Comparison of ENCODE assay signal across 1 cellular context in the genomic region with DNA sequence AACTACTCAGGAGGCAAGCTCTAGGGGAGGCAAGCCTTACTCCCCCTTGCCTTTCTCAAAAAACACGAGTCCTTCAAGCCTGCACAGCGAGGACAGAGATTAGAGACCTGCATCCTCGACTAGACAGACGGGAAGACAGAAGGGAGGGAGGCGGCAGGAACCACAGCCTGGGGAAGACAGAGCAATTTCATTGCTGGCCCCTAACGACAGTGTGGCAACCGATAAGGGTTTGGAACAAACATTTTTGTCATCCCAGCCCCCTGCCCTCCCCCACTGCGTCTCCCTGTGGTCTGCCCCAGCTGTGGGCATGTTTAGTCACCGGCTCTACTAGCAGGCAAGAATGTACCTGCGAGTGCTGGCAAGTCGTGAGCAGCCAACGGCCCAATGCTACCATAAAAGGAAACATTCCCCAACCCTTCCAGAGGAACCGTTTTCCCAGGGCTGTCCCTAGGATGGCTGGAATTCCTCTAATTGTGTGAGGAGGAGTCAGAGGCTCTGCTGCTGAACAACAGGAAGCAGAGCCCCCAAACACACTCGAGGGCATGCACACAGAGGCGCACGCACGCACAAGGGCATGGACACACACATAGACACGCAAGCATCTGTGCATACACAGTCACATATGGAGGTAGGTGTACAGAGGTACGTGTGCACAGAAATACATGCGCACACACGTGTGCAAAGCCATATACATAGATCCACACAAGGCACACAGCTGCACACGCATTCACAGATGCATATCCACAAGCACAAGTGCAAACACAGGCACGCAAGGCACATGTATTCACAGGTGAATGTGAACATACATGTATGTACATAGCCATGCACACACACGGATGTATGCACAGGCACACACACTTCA.
TF ChIP-seq lines count a peak whose summit lies in the region.

No MANE protein-coding gene starts in this region.

TF ChIP-seq in liver, 16 proteins besides CTCF, POLR2A, EP300 and RAD21 (continued from another document):
- TF ChIP-seq, protein P1, sequence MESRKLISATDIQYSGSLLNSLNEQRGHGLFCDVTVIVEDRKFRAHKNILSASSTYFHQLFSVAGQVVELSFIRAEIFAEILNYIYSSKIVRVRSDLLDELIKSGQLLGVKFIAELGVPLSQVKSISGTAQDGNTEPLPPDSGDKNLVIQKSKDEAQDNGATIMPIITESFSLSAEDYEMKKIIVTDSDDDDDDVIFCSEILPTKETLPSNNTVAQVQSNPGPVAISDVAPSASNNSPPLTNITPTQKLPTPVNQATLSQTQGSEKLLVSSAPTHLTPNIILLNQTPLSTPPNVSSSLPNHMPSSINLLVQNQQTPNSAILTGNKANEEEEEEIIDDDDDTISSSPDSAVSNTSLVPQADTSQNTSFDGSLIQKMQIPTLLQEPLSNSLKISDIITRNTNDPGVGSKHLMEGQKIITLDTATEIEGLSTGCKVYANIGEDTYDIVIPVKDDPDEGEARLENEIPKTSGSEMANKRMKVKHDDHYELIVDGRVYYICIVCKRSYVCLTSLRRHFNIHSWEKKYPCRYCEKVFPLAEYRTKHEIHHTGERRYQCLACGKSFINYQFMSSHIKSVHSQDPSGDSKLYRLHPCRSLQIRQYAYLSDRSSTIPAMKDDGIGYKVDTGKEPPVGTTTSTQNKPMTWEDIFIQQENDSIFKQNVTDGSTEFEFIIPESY (IDR thresholded peaks at IDR 0.05) = no peak
- TF ChIP-seq FOXA1 (IDR thresholded peaks at IDR 0.05) (no peak), HNF4G (IDR thresholded peaks at IDR 0.05) (no peak), JUND (IDR thresholded peaks at IDR 0.05) (no peak), TAF1 (conservative IDR thresholded peaks at IDR 0.05) (no peak), GABPA (IDR thresholded peaks at IDR 0.05 in 1 of 2, conservative IDR thresholded peaks at IDR 0.05 in 1 of 2) (no peak), FOXA2 (IDR thresholded peaks at IDR 0.05) (no peak)
- TF ChIP-seq, protein P2, sequence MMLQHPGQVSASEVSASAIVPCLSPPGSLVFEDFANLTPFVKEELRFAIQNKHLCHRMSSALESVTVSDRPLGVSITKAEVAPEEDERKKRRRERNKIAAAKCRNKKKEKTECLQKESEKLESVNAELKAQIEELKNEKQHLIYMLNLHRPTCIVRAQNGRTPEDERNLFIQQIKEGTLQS (IDR thresholded peaks at IDR 0.05) = no peak
